ENCODE assay signal across 30 cellular contexts in genomic region chr2:207108440-207108839, GRCh38.
"Had no signal": no experiment of that assay in that cellular context is flagged by ENCODE, and none has a peak within 500 bp of the region (broad histone marks: within the 10 kb centered on the region; RNA-seq: fewer than 3 reads in every experiment).

No MANE protein-coding gene starts in this region.

- H3K27ac ChIP-seq: body of pancreas, cardiac muscle cell, esophagus muscularis mucosa, foreskin keratinocyte, hepatocyte, parathyroid adenoma, psoas muscle, sigmoid colon, uterus had no signal

- H3K9me3 Mint-ChIP-seq: activated naive CD4-positive, alpha-beta T cell treated with anti-CD3 and anti-CD28 coated beads, Interleukin-2, amount 50 U/mL, for 72 hours; activated T-helper 2 cell treated with anti-CD3 and anti-CD28 coated beads, Interferon-gamma antibody, Interleukin-2, Interleukin-4, amounts not matched to agents 10 μg/mL and 5 μg/mL and 100 μg/mL, durations not matched to agents 14 hours and 24 hours and 36 hours; endodermal cell; naive thymus-derived CD4-positive, alpha-beta T cell; neural crest cell; stimulated activated naive B cell treated with anti-CD40 and anti-IgM and Interleukin-4, amounts not matched to agents 10 μg/mL and 1 μg/mL and 100 μg/mL, for 72 hours; T-helper 2 cell treated with Interferon-gamma antibody and Interleukin-4, amounts not matched to agents 5 μg/mL and 100 μg/mL, for 36 hours; type B pancreatic cell had no signal

- ATAC-seq: activated CD4-positive, alpha-beta T cell treated with anti-CD3 and anti-CD28 coated beads for 36 hours; activated CD8-positive, alpha-beta memory T cell treated with anti-CD3 and anti-CD28 coated beads, Interleukin-2, amount 10 ng/mL, durations not matched to agents 7 days and 5 days; activated CD8-positive, alpha-beta T cell treated with anti-CD3 and anti-CD28 coated beads, Interleukin-2, amount 10 ng/mL, durations not matched to agents 7 days and 5 days; activated naive CD4-positive, alpha-beta T cell treated with anti-CD3 and anti-CD28 coated beads, Interleukin-2, amount 50 U/mL, for 72 hours; body of pancreas; foreskin keratinocyte; left cardiac atrium; left ventricle myocardium superior; naive thymus-derived CD4-positive, alpha-beta T cell; psoas muscle; stimulated activated naive B cell treated with anti-CD40 and anti-IgM and Interleukin-4, amounts not matched to agents 10 μg/mL and 1 μg/mL and 100 μg/mL, for 72 hours had no signal

- H3K27me3 Mint-ChIP-seq: activated CD4-positive, alpha-beta T cell treated with anti-CD3 and anti-CD28 coated beads for 36 hours; activated CD8-positive, alpha-beta memory T cell treated with anti-CD3 and anti-CD28 coated beads, Interleukin-2, amount 10 ng/mL, durations not matched to agents 7 days and 5 days; naive thymus-derived CD4-positive, alpha-beta T cell; stimulated activated naive B cell treated with anti-CD40 and anti-IgM and Interleukin-4, amounts not matched to agents 10 μg/mL and 1 μg/mL and 100 μg/mL, for 72 hours; type B pancreatic cell had no signal

- DNase-seq: activated CD4-positive, alpha-beta T cell treated with anti-CD3 and anti-CD28 coated beads for 36 hours; activated CD4-positive, CD25-positive, alpha-beta regulatory T cell; activated CD8-positive, alpha-beta memory T cell treated with anti-CD3 and anti-CD28 coated beads, Interleukin-2, amount 10 ng/mL, durations not matched to agents 7 days and 5 days; activated CD8-positive, alpha-beta T cell treated with anti-CD3 and anti-CD28 coated beads, Interleukin-2, amount 10 ng/mL, durations not matched to agents 7 days and 5 days; activated T-cell treated with anti-CD3 and anti-CD28 coated beads, Interleukin-2, amount 50 U/mL, for 48 hours; aorta; body of pancreas; endodermal cell; foreskin keratinocyte; left cardiac atrium; left ventricle myocardium superior; midbrain; naive thymus-derived CD4-positive, alpha-beta T cell; occipital lobe; psoas muscle; sigmoid colon; small intestine; stimulated activated CD4-positive, alpha-beta T cell treated with anti-CD3 and anti-CD28 coated beads, Interleukin-1b, Interleukin-23, amount 100 ng/mL, for 48 hours; stimulated activated naive B cell treated with anti-CD40 and anti-IgM and Interleukin-4, amounts not matched to agents 10 μg/mL and 1 μg/mL and 100 μg/mL, for 72 hours; T-helper 1 cell; uterus had no signal

- H3K4me3 ChIP-seq: body of pancreas, cardiac muscle cell, esophagus muscularis mucosa, hepatocyte, psoas muscle, sigmoid colon, uterus had no signal

- H3K4me3 Mint-ChIP-seq: activated CD4-positive, alpha-beta T cell treated with anti-CD3 and anti-CD28 coated beads for 36 hours; activated CD8-positive, alpha-beta memory T cell treated with anti-CD3 and anti-CD28 coated beads, Interleukin-2, amount 10 ng/mL, durations not matched to agents 7 days and 5 days; activated CD8-positive, alpha-beta T cell treated with anti-CD3 and anti-CD28 coated beads, Interleukin-2, amount 10 ng/mL, durations not matched to agents 7 days and 5 days; endodermal cell; neural crest cell; T-helper 2 cell treated with Interferon-gamma antibody and Interleukin-4, amounts not matched to agents 5 μg/mL and 100 μg/mL, for 36 hours; type B pancreatic cell had no signal

- H3K4me1 Mint-ChIP-seq: activated CD8-positive, alpha-beta memory T cell treated with anti-CD3 and anti-CD28 coated beads, Interleukin-2, amount 10 ng/mL, durations not matched to agents 7 days and 5 days had no signal

- H3K27me3 ChIP-seq: body of pancreas, cardiac muscle cell, esophagus muscularis mucosa, foreskin keratinocyte, hepatocyte, sigmoid colon, uterus had no signal

- H3K27ac Mint-ChIP-seq: activated CD4-positive, alpha-beta T cell treated with anti-CD3 and anti-CD28 coated beads for 36 hours; activated CD8-positive, alpha-beta memory T cell treated with anti-CD3 and anti-CD28 coated beads, Interleukin-2, amount 10 ng/mL, durations not matched to agents 7 days and 5 days; activated CD8-positive, alpha-beta T cell treated with anti-CD3 and anti-CD28 coated beads, Interleukin-2, amount 10 ng/mL, durations not matched to agents 7 days and 5 days; activated naive CD4-positive, alpha-beta T cell treated with anti-CD3 and anti-CD28 coated beads, Interleukin-2, amount 50 U/mL, for 72 hours; activated T-helper 2 cell treated with anti-CD3 and anti-CD28 coated beads, Interferon-gamma antibody, Interleukin-2, Interleukin-4, amounts not matched to agents 10 μg/mL and 5 μg/mL and 100 μg/mL, durations not matched to agents 14 hours and 24 hours and 36 hours; endodermal cell; T-helper 2 cell treated with Interferon-gamma antibody and Interleukin-4, amounts not matched to agents 5 μg/mL and 100 μg/mL, for 36 hours; type B pancreatic cell had no signal
